ENCODE assay signal across 8 cellular contexts in the genomic region with DNA sequence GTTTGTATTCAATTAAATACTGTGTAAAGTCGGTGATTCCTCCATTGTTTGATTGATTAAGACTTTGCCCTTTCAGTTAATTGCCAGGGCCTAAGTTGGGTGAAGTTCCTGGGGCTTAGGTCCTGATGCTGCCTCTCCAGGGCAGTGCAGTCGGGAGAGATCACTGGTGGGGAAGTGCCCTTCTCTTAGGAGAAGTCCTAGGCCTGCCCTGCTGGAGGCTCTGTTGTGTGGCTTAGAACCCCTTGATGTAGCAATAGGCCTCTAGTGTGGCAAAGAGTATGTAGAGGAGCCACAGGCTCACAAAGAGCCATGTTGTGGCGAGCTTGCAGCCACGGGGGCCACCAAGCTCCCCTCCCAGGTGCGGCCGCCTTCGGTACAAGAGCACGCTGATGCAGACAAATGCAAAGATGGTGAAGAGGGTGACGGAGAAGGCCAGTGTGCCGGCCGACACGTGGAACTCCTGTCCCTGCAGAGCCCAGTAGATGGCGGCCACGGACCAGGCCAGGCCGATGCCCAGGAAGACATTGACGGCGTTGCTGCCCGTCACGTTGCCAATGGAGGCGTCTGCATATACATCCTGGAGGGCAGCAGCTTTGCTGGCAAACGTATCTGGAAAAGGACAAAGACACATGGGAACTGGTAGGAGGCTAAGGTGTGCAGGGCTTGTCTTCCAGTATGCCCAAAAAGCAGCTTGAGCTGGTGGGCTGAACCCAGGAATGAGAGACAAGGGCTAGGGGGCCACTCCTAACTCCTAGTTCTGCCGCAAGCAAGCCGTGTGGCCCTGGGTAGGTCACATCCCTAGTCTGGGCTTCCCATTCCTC.
A peak's percentile ranks its signal among the peaks of the same experiment; 100 is the strongest.
DNase-seq lines count a peak whose midpoint lies in the region; ATAC-seq, FAIRE-seq and TF ChIP-seq lines count a peak whose summit lies in the region.

No MANE protein-coding gene starts in this region.

- H3K4me1 Mint-ChIP-seq in natural killer cell, result no peaks in the 10 kb centered on the region

- H3K27me3 ChIP-seq in GM23248 (replicated peaks; ENCODE audit: insufficient read depth) (peaks cover 4% of the 10 kb centered on the region), K562 (ENCODE audit: control insufficient read depth in 2 of 2, insufficient read depth in 2 of 2, low read length in 2 of 2) (peaks cover 0 to 8% of the 10 kb centered on the region in 2 experiments; a peak in 1 of 5 replicates), iPS-15b (ENCODE audit: control insufficient read depth, insufficient read depth, low read length) (peaks cover 4% of the 10 kb centered on the region), stomach (peaks cover 0 to 9% (median 0%) of the 10 kb centered on the region in 3 donors)

- CTCF ChIA-PET in AG04449 (lab: Yijun Ruan, JAX), result no interaction called here
- CTCF ChIA-PET in K562 (lab: Yijun Ruan, JAX; ENCODE audit: low intra/inter-chr PET ratio), result no interaction called here

- TF ChIP-seq EP300 in K562 (IDR thresholded peaks at IDR 0.05; ENCODE audit: low read length) (no peak), stomach (IDR thresholded peaks at IDR 0.05) (no peak)

- BruUV-seq in K562 (replicated peaks; lab: Mats Ljungman, UMichigan), result no TSS peak

- no peaks in the 10 kb centered on the region for H3K9me3 Mint-ChIP-seq in natural killer cell

- peak; percentile 40 for FAIRE-seq in K562 (lab: Jason Lieb, UNC)

- no peaks in the 10 kb centered on the region for H4K20me1 ChIP-seq in GM23248 (ENCODE audit: insufficient read depth)
- no peaks in the 10 kb centered on the region for H4K20me1 ChIP-seq in K562 (replicated peaks; ENCODE audit: control insufficient read depth, insufficient read depth, low read length)

- no peak overlapping the region for H3K27ac ChIP-seq in GM23248
- no peak overlapping the region for H3K27ac ChIP-seq in K562 (ENCODE audit: extremely low read depth, low read depth, low read length)
- no peak overlapping the region for H3K27ac ChIP-seq in stomach

- H3K27me3 Mint-ChIP-seq in natural killer cell (ENCODE audit: low read depth in 2 of 2), result peaks cover 15% of the 10 kb centered on the region in 2 donors

- 35 to 38% methylated on average over 23 of the region's 23 CpGs for WGBS in GM23248 (ENCODE audit: low coverage in 1 of 2, low lambda C conversion rate in 2 of 2, missing lambda C conversion rate in 2 of 2), 2 experiments
- 0% methylated on average over 23 of the region's 23 CpGs for WGBS in K562 (ENCODE audit: insufficient coverage, low coverage, missing lambda C conversion rate)
- 24 to 35% (median 30%) methylated on average over 23 of the region's 23 CpGs for WGBS in stomach, 5 donors

- peak; percentile 54 to 74; a peak in 3 of 4 replicates for TF ChIP-seq RAD21 in K562 (CRISPR knock-in tag; conservative IDR thresholded peaks at IDR 0.05 in 1 of 2, IDR thresholded peaks at IDR 0.05 in 1 of 2)

- in situ Hi-C loops in GM23248 (cut with MboI) (loop anchor here (25.0 kb wide), 1 partner anchor 459 kb away; no protein-coding TSS in a partner anchor), K562 (cut with MboI) (loop anchor here (25.0 kb wide), 1 partner anchor 484 kb away; the partner anchor contains the start of gene CCDC177)

- no peaks in the 10 kb centered on the region for H3K36me3 Mint-ChIP-seq in natural killer cell

- H3K9ac ChIP-seq in GM23248 (no peak overlapping the region), K562 (ENCODE audit: insufficient read depth in 1 of 2, low read depth in 2 of 2, low read length in 2 of 2) (no peak overlapping the region), iPS-15b (ENCODE audit: low read depth, low read length) (no peak overlapping the region)

- H3K9me1 ChIP-seq in K562 (ENCODE audit: control insufficient read depth, insufficient read depth, low read length), result no peaks in the 10 kb centered on the region

- H3F3A ChIP-seq in GM23248 (ENCODE audit: insufficient read depth), result no peaks in the 10 kb centered on the region

- TF ChIP-seq POLR2A in K562 (conservative IDR thresholded peaks at IDR 0.05), result no peak
- no peak for TF ChIP-seq POLR2A in stomach (IDR thresholded peaks at IDR 0.05)

- POLR2A ChIA-PET in AG04449 (lab: Yijun Ruan, JAX) (no interaction called here), K562 (lab: Yijun Ruan, JAX) (no interaction called here)

- H3K9me3 ChIP-seq in GM23248 (ENCODE audit: low read depth), result no peaks in the 10 kb centered on the region
- no peaks in the 10 kb centered on the region for H3K9me3 ChIP-seq in K562 (replicated peaks; ENCODE audit: control insufficient read depth, insufficient read depth, low read depth, low read length)
- no peaks in the 10 kb centered on the region for H3K9me3 ChIP-seq in iPS-15b (ENCODE audit: control insufficient read depth, insufficient read depth, low read length)
- no peaks in the 10 kb centered on the region for H3K9me3 ChIP-seq in stomach

- DNase-seq in AG04449 (ENCODE audit: low read depth, low spot score) (no peak), GM23248 (peak; percentile 63), NCI-H460 (ENCODE audit: extremely low read depth, low read depth) (peak; percentile 77), K562 (ENCODE audit: extremely low read depth in 1 of 4, low spot score in 3 of 4) (peak; percentile 34 to 42 (median 39)), stomach (peak; percentile 86), natural killer cell (no peak)

- H3K27ac Mint-ChIP-seq in natural killer cell, result no peak overlapping the region

- H3K4me1 ChIP-seq in GM23248 (ENCODE audit: insufficient read depth) (no peaks in the 10 kb centered on the region), K562 (replicated peaks in 1 of 2; ENCODE audit: control insufficient read depth in 2 of 2, insufficient read depth in 2 of 2, low read length in 2 of 2) (no peaks in the 10 kb centered on the region; a peak in 1 of 5 replicates), iPS-15b (ENCODE audit: control insufficient read depth, insufficient read depth, low read length) (no peaks in the 10 kb centered on the region), stomach (peaks cover 0 to 24% (median 4%) of the 10 kb centered on the region in 4 donors)

- intact Hi-C loops in K562 (cut with micrococcal nuclease) (no loop called here), stomach (cut with DNase I; ENCODE audit: low total_unique reads) (no loop called here), natural killer cell (cut with micrococcal nuclease) (no loop called here)

- H3K4me3 Mint-ChIP-seq in natural killer cell, result no peak overlapping the region

- H2AFZ ChIP-seq in GM23248, result no peak overlapping the region
- H2AFZ ChIP-seq in K562 (ENCODE audit: low read depth, low read length), result no peak overlapping the region

- TF ChIP-seq CTCF in AG04449 (IDR thresholded peaks at IDR 0.05; ENCODE audit: insufficient read depth, low read length, missing control alignments) (peak; percentile 69), K562 (IDR thresholded peaks at IDR 0.05 in 2 of 3, conservative IDR thresholded peaks at IDR 0.05 in 1 of 3; ENCODE audit: insufficient read depth in 2 of 3, low read depth in 1 of 3, low read length in 3 of 3) (peak; percentile 62 to 68 (median 64)), stomach (IDR thresholded peaks at IDR 0.05) (peak in 5 of 7 experiments; percentile 50 to 88 (median 67)), natural killer cell (IDR thresholded peaks at IDR 0.05) (no peak)

- ATAC-seq in K562, result peak; percentile 86
- ATAC-seq in HG03095 (IDR thresholded peaks at IDR 0.05; ENCODE audit: unreplicated experiment), result no peak
- ATAC-seq in natural killer cell, result no peak

- no peaks in the 10 kb centered on the region for H3K9me2 ChIP-seq in GM23248 (ENCODE audit: insufficient read depth)

- no peaks in the 10 kb centered on the region for H3K36me3 ChIP-seq in GM23248 (ENCODE audit: low read depth)
- H3K36me3 ChIP-seq in K562 (ENCODE audit: control insufficient read depth, insufficient read depth, low read length), result no peaks in the 10 kb centered on the region
- H3K36me3 ChIP-seq in iPS-15b (ENCODE audit: control insufficient read depth, insufficient read depth, low read length), result no peaks in the 10 kb centered on the region
- H3K36me3 ChIP-seq in stomach, result no peaks in the 10 kb centered on the region

- H3K79me2 ChIP-seq in GM23248 (ENCODE audit: insufficient read depth), result no peaks in the 10 kb centered on the region
- no peaks in the 10 kb centered on the region for H3K79me2 ChIP-seq in K562 (ENCODE audit: control insufficient read depth, insufficient read depth, low read length)

- H3K4me2 ChIP-seq in GM23248 (ENCODE audit: unreplicated experiment) (no peak overlapping the region), K562 (ENCODE audit: insufficient read depth, low read length) (no peak overlapping the region)

- no peak overlapping the region for H3K4me3 ChIP-seq in AG04449 (ENCODE audit: low read depth, low read length)
- no peak overlapping the region for H3K4me3 ChIP-seq in GM23248
- no peak overlapping the region for H3K4me3 ChIP-seq in K562
- H3K4me3 ChIP-seq in iPS-15b (ENCODE audit: low read depth, low read length), result peak overlapping the region; percentile 9
- H3K4me3 ChIP-seq in stomach, result no peak overlapping the region

TF ChIP-seq in K562, 482 proteins besides CTCF, POLR2A, EP300 and RAD21 (continues in another document):
- no peak for TF ChIP-seq ZNF785 (CRISPR knock-in tag; IDR thresholded peaks at IDR 0.05)

Comparison
In these comparisons a context has a peak if more than half of its experiments do, and no peak if none do; other contexts are left out.
1. DNase-seq: peak in GM23248 (single experiment), NCI-H460 (single experiment), K562 (4 of 4) and stomach (single experiment); none in AG04449 (single experiment) and natural killer cell (single experiment).